12 cellular contexts compared by ENCODE assay signal in the genomic region with DNA sequence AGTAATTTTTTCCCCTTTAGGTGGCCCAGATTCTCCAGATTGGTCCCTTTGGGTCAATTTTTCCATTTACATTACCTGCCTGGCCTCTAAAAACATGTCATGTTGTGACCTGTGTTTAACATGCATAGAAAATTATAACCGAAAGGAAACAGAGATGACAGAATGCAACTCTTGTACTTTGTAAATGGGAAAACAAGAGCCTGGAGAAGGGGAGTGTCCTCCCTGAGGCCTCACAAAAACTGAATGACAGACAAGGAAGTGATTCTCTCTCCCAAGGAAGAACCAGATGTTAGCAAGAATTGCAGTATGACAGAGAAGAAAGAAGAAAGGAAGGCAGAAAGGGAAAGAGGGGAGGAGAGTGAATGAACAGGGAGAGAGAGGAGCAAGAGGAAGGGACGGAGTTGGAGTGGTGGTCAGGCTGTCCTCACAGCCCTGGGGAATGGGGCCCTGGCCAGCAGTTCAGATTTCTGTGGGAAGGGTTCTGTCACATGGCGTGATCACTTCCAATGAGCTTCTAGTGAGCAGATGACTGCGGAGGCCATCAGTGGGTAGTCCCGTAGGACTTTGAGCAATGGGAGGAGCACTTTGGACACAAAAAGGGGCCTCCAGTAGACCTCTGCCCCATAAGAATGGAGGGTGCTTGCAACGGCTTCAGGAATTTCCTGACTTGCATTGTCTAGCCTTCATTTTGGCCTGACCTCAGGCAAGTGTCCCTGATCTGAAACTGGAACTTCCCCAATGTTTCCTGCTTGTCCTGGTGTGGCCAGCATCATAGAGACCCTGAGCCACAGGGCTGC. TPM values are rescaled to one million over a fixed set of nuclear protein-coding genes. Genes with fewer than 3 reads are reported as not detected.
A peak's percentile ranks its signal among the peaks of the same experiment; 100 is the strongest.
DNase-seq lines count a peak whose midpoint lies in the region; ATAC-seq and TF ChIP-seq lines count a peak whose summit lies in the region.
"Had no signal": no experiment of that assay in that cellular context is flagged by ENCODE, and none has a peak within 500 bp of the region (broad histone marks: within the 10 kb centered on the region; RNA-seq: fewer than 3 reads in every experiment).

No MANE protein-coding gene starts in this region.

- H3K27ac ChIP-seq in lung (ENCODE audit: low read depth in 1 of 2, low read length in 1 of 2): peak overlapping the region; percentile 35 to 52
- H3K27ac ChIP-seq: upper lobe of right lung had no signal

- peaks cover 19% of the 10 kb centered on the region for H3K36me3 Mint-ChIP-seq in MCF 10A (ENCODE audit: insufficient read depth, unreplicated experiment)
- H3K36me3 Mint-ChIP-seq in activated naive CD4-positive, alpha-beta T cell treated with anti-CD3 and anti-CD28 coated beads for 36 hours (ENCODE audit: low read depth): no peaks in the 10 kb centered on the region

- H3K9me3 ChIP-seq in lung (ENCODE audit: control insufficient read depth in 2 of 2, insufficient read depth in 1 of 2, low read length in 1 of 2): no peaks in the 10 kb centered on the region
- H3K9me3 ChIP-seq: upper lobe of right lung had no signal

- TF ChIP-seq CTCF in MCF 10A (IDR thresholded peaks at IDR 0.05; ENCODE audit: unreplicated experiment): no peak
- TF ChIP-seq CTCF in lung (IDR thresholded peaks at IDR 0.05; ENCODE audit: control extremely low read depth, extremely low read depth): no peak

- peaks cover 22 to 38% of the 10 kb centered on the region in 2 donors for H3K4me1 ChIP-seq in lung (ENCODE audit: control insufficient read depth in 2 of 2, insufficient read depth in 2 of 2, low read length in 2 of 2)

- no peak overlapping the region for H3K4me3 Mint-ChIP-seq in stimulated activated naive CD8-positive, alpha-beta T cell treated with anti-CD3 and anti-CD28 coated beads, Interleukin-15, amount 100 ng/mL, for 72 hours
- H3K4me3 Mint-ChIP-seq in MCF 10A (ENCODE audit: unreplicated experiment): peak overlapping the region; percentile 1
- H3K4me3 Mint-ChIP-seq in activated naive CD4-positive, alpha-beta T cell treated with anti-CD3 and anti-CD28 coated beads for 36 hours: no peak overlapping the region

- no peak for DNase-seq in stimulated activated naive CD8-positive, alpha-beta T cell treated with anti-CD3 and anti-CD28 coated beads, Interleukin-15, Interleukin-2, amounts not matched to agents 100 U/mL and 50 U/mL, for 24 hours
- no peak for DNase-seq in stimulated activated naive CD8-positive, alpha-beta T cell treated with anti-CD3 and anti-CD28 coated beads, Interleukin-15, amount 100 ng/mL, for 72 hours
- no peak for DNase-seq in MCF 10A (ENCODE audit: unreplicated experiment)
- no peak for DNase-seq in lung (ENCODE audit: low spot score)
- DNase-seq in ureter (ENCODE audit: low spot score): no peak
- DNase-seq in activated naive CD4-positive, alpha-beta T cell treated with anti-CD3 and anti-CD28 coated beads for 36 hours: no peak
- DNase-seq in T-helper 9 cell: no peak
- DNase-seq: activated effector memory CD4-positive, alpha-beta T cell treated with anti-CD3 and anti-CD28 coated beads, Interleukin-2, amount 50 U/mL, for 16 hours; NCI-H1105 treated with DMSO at 0.1 percent for 48 hours; NCI-H524; upper lobe of right lung had no signal

- H3K4me1 Mint-ChIP-seq in stimulated activated naive CD8-positive, alpha-beta T cell treated with anti-CD3 and anti-CD28 coated beads, Interleukin-15, amount 100 ng/mL, for 72 hours: no peaks in the 10 kb centered on the region
- H3K4me1 Mint-ChIP-seq in MCF 10A (ENCODE audit: insufficient read depth, unreplicated experiment): peaks cover 53% of the 10 kb centered on the region
- no peaks in the 10 kb centered on the region for H3K4me1 Mint-ChIP-seq in activated naive CD4-positive, alpha-beta T cell treated with anti-CD3 and anti-CD28 coated beads for 36 hours (ENCODE audit: low read depth)

- no peaks in the 10 kb centered on the region for H3K27me3 ChIP-seq in lung (ENCODE audit: control insufficient read depth, insufficient read depth)
- H3K27me3 ChIP-seq: upper lobe of right lung had no signal

- intact Hi-C loops in MCF 10A (cut with micrococcal nuclease): no loop called here
- intact Hi-C loops in activated naive CD4-positive, alpha-beta T cell treated with anti-CD3 and anti-CD28 coated beads for 36 hours (cut with micrococcal nuclease): no loop called here

- peak; percentile 15 for ATAC-seq in stimulated activated naive CD8-positive, alpha-beta T cell treated with anti-CD3 and anti-CD28 coated beads, Interleukin-15, Interleukin-2, amounts not matched to agents 100 U/mL and 50 U/mL, for 24 hours
- no peak for ATAC-seq in stimulated activated naive CD8-positive, alpha-beta T cell treated with anti-CD3 and anti-CD28 coated beads, Interleukin-15, amount 100 ng/mL, for 72 hours
- ATAC-seq in lung (ENCODE audit: insufficient read depth, low FRiP score) (no peak), GM19463 (IDR thresholded peaks at IDR 0.05; ENCODE audit: unreplicated experiment) (no peak)
- ATAC-seq: upper lobe of right lung had no signal

- H3K9me3 Mint-ChIP-seq in stimulated activated naive CD8-positive, alpha-beta T cell treated with anti-CD3 and anti-CD28 coated beads, Interleukin-15, amount 100 ng/mL, for 72 hours: no peaks in the 10 kb centered on the region
- H3K9me3 Mint-ChIP-seq in MCF 10A (ENCODE audit: unreplicated experiment): no peaks in the 10 kb centered on the region
- no peaks in the 10 kb centered on the region for H3K9me3 Mint-ChIP-seq in activated naive CD4-positive, alpha-beta T cell treated with anti-CD3 and anti-CD28 coated beads for 36 hours

- no peak overlapping the region for H3K27ac Mint-ChIP-seq in stimulated activated naive CD8-positive, alpha-beta T cell treated with anti-CD3 and anti-CD28 coated beads, Interleukin-15, amount 100 ng/mL, for 72 hours
- peak overlapping the region; percentile 91 for H3K27ac Mint-ChIP-seq in MCF 10A (ENCODE audit: low read depth, unreplicated experiment)
- H3K27ac Mint-ChIP-seq in activated naive CD4-positive, alpha-beta T cell treated with anti-CD3 and anti-CD28 coated beads for 36 hours: no peak overlapping the region

- no peak overlapping the region for H3K4me3 ChIP-seq in lung
- H3K4me3 ChIP-seq: upper lobe of right lung had no signal

- BruUV-seq in MCF 10A (replicated peaks; lab: Mats Ljungman, UMichigan): no TSS peak

- H3K36me3 ChIP-seq in lung (ENCODE audit: control insufficient read depth in 2 of 2, insufficient read depth in 2 of 2, low read length in 2 of 2): no peaks in the 10 kb centered on the region
- H3K36me3 ChIP-seq: upper lobe of right lung had no signal

- peaks cover 14% of the 10 kb centered on the region for H3K27me3 Mint-ChIP-seq in stimulated activated naive CD8-positive, alpha-beta T cell treated with anti-CD3 and anti-CD28 coated beads, Interleukin-15, amount 100 ng/mL, for 72 hours
- no peaks in the 10 kb centered on the region for H3K27me3 Mint-ChIP-seq in MCF 10A (ENCODE audit: insufficient read depth, unreplicated experiment)
- H3K27me3 Mint-ChIP-seq in activated naive CD4-positive, alpha-beta T cell treated with anti-CD3 and anti-CD28 coated beads for 36 hours (ENCODE audit: low read depth): peaks cover 3% of the 10 kb centered on the region

- 85 to 87% methylated on average over 6 of the region's 6 CpGs for WGBS in lung, 2 donors

- POLR2A ChIA-PET in MCF 10A (lab: Yijun Ruan, JAX): no interaction called here

- CTCF ChIA-PET in MCF 10A (lab: Yijun Ruan, JAX): interaction anchor here (1.0 kb wide), 1 partner anchor 208 kb away, joined by 3 read pairs; no protein-coding TSS in a partner anchor
- CTCF ChIA-PET in activated naive CD4-positive, alpha-beta T cell treated with anti-CD3 and anti-CD28 coated beads for 36 hours (lab: Charles Lee): interaction anchor here (1.1 kb wide), 1 partner anchor 32 kb away, joined by 3 read pairs; the partner anchor contains the start of gene ABLIM3

RNA-seq across cellular contexts. Expression of gene ABLIM3, which starts 31.6 kb away (rescaled TPM):
- 168 and 206 TPM in 2 replicates for total RNA-seq in MCF 10A (2022)
- total RNA-seq in lung: 10 to 100 TPM; 46.8 to 54.2 TPM
- polyA plus RNA-seq in lung: 10 to 100 TPM in 1 of 2 donors, 1 to 10 TPM in 1; 8.0 to 20.5 TPM
- 101 TPM for total RNA-seq in ureter
- total RNA-seq in activated naive CD4-positive, alpha-beta T cell treated with anti-CD3 and anti-CD28 coated beads for 36 hours: not detected

Comparison
In these comparisons a context has a peak if more than half of its experiments do, and no peak if none do; other contexts are left out.
1. RNA of gene ABLIM3, which starts 31.6 kb away (total RNA-seq): 168 to 206 TPM in MCF 10A, 101 TPM in ureter (single experiment) and 46.8 to 54.2 TPM in lung; not detected in activated naive CD4-positive, alpha-beta T cell treated with anti-CD3 and anti-CD28 coated beads for 36 hours; every median in the first group is over 10 times any median in the second.